Comparison of ENCODE assay signal across 8 cellular contexts in the genomic region with DNA sequence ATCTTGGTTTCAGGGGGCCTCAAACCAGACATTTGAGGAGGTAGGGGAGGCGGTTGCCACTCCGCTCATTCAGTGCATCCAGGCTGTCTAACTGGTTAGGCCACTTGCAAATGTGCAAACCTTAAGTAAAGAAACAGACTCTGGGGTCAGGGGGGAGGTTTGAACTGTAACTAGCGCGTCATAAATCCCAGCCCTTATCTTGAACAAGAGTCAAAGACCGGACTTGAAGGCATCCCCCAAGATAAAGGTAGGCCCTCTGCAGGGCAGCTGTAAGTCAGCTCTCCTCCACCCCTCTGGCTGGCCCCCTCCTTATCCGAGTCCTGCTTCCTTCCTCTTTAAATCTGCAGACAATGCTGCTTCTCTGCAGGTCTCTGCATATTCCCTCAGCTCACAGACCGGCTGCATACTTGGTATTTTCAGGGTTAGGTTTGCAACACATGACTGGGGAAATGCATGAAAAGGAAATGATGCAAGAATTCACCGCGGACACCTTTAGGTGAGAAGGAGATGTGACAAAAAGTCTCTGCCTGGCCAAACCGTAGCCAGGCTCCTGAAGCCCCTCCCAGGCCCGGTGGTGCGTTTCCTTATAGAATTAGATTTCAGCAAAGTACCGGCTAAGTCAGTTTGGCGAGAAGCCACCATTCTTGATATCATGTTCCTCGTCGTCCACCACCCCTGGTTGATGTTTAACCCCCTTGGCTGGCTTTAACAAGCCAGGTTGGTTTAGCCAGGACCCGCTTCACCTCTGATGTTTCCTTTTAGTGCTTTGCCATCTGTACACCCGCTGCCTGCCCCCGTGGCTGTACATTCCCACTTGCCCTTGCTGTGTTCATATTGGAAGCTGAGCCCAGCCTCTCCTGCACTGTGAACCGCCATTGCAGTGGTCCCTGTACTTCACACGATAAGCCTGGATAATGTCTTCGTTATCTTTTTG. TPM values are rescaled to one million over a fixed set of nuclear protein-coding genes. Genes with fewer than 3 reads are reported as not detected.
DNase-seq lines count a peak whose midpoint lies in the region; ATAC-seq and TF ChIP-seq lines count a peak whose summit lies in the region.
"Not testable (repeated sequence)": the region's sequence is repeated elsewhere in the genome, so short reads cannot be mapped to it uniquely, and the experiment has no call there.

No MANE protein-coding gene starts in this region.

- H3K23ac ChIP-seq in mesendoderm (ENCODE audit: low read length) = not testable (repeated sequence)

- H3K27ac ChIP-seq in SK-N-MC (peak overlapping the region; percentile 46), mesendoderm (ENCODE audit: low read depth, low read length) (peak overlapping the region; percentile 90)

- not testable (repeated sequence) for H3K79me2 ChIP-seq in mesendoderm (ENCODE audit: control insufficient read depth, insufficient read depth, low read length)

- H3K36me3 ChIP-seq in Caco-2 (ENCODE audit: control insufficient read depth, insufficient read depth, low read length); SK-N-MC (ENCODE audit: insufficient read depth, low read length); mesendoderm (ENCODE audit: control insufficient read depth, insufficient read depth, low read length): not testable (repeated sequence)

- peak overlapping the region; percentile 92 for H2BK15ac ChIP-seq in mesendoderm (replicated peaks; ENCODE audit: low read depth)

- H4K8ac ChIP-seq in mesendoderm (ENCODE audit: low read depth, low read length) = not testable (repeated sequence)

- H3K18ac ChIP-seq in mesendoderm (ENCODE audit: low read length) = peak overlapping the region; percentile 45

- peak overlapping the region; percentile 71 for H3K56ac ChIP-seq in mesendoderm (ENCODE audit: low read length)

- CTCF ChIA-PET in Caco-2 (lab: Charles Lee) = not testable (repeated sequence)

- peak overlapping the region; percentile 69 for H3K4me3 Mint-ChIP-seq in Caco-2 (ENCODE audit: unreplicated experiment)
- peak overlapping the region; percentile 25 for H3K4me3 Mint-ChIP-seq in activated naive CD8-positive, alpha-beta T cell treated with anti-CD3 and anti-CD28 coated beads, Interleukin-2, amount 10 ng/mL, durations not matched to agents 7 days and 5 days

- H3K9me3 ChIP-seq in Caco-2; SK-N-MC (ENCODE audit: low read depth, low read length): not testable (repeated sequence)

- not testable (repeated sequence) for H3K9ac ChIP-seq in SK-N-MC (ENCODE audit: insufficient read length)
- peak overlapping the region; percentile 46 for H3K9ac ChIP-seq in mesendoderm (ENCODE audit: low read length)

- WGBS in mesendoderm (ENCODE audit: extremely low coverage, insufficient coverage, low lambda C conversion rate) = no CpG with 5 or more reads among the region's 22 CpGs

- not testable (repeated sequence) for H2AK5ac ChIP-seq in mesendoderm (ENCODE audit: low read length)

- H3K27me3 Mint-ChIP-seq in Caco-2 (ENCODE audit: insufficient read depth, unreplicated experiment); activated naive CD8-positive, alpha-beta T cell treated with anti-CD3 and anti-CD28 coated beads, Interleukin-2, amount 10 ng/mL, durations not matched to agents 7 days and 5 days: not testable (repeated sequence)

- H3K79me1 ChIP-seq in mesendoderm (ENCODE audit: low read length) = not testable (repeated sequence)

- not testable (repeated sequence) for H3K4me2 ChIP-seq in mesendoderm (ENCODE audit: low read length)

- not testable (repeated sequence) for H3K27me3 ChIP-seq in Caco-2 (replicated peaks; ENCODE audit: control insufficient read depth, insufficient read depth, low read length); mesendoderm (ENCODE audit: insufficient read depth, low read length, poor library complexity)

- DNase-seq in Caco-2 (peak; percentile 87 to 94), Kasumi-1 (lab: John Stamatoyannopoulos, UW) (peak; percentile 42 to 49), fibroblast of villous mesenchyme (ENCODE audit: low read depth) (peak; percentile 94), mesendoderm (peak; percentile 88)
- not testable (repeated sequence) for DNase-seq in SK-N-MC (ENCODE audit: low read depth, low spot score)
- DNase-seq in activated naive CD8-positive, alpha-beta T cell treated with anti-CD3 and anti-CD28 coated beads, Interleukin-2, amount 10 ng/mL, durations not matched to agents 7 days and 5 days = peak; percentile 31
- DNase-seq in stimulated activated CD8-positive, alpha-beta memory T cell treated with anti-CD3 and anti-CD28 coated beads, Interleukin-12 subunit alpha, Interleukin-12 subunit beta, amount 100 ng/mL, for 4 hours (ENCODE audit: low read depth) = peak; percentile 6

- intact Hi-C loops in Caco-2 (cut with micrococcal nuclease; ENCODE audit: unreplicated experiment) = loop anchor here (1.0 to 5.0 kb wide), 4 partner anchors 8 to 139 kb away; partner anchors contain the start of gene ARSD

- BruUV-seq in Caco-2 (replicated peaks; lab: Mats Ljungman, UMichigan) = TSS peak; percentile 97

- H2BK120ac ChIP-seq in mesendoderm (ENCODE audit: low read depth, low read length) = peak overlapping the region; percentile 14

- H3K4me1 ChIP-seq in Caco-2 = peaks cover 24% of the 10 kb centered on the region
- not testable (repeated sequence) for H3K4me1 ChIP-seq in mesendoderm (ENCODE audit: control insufficient read depth, low read depth, low read length)

- POLR2A ChIA-PET in Caco-2 (lab: Charles Lee) = interaction anchor here (1.0 kb wide), 1 partner anchor 31 kb away, joined by 3 read pairs; the partner anchor contains the start of gene ARSD
- POLR2A ChIA-PET in activated naive CD8-positive, alpha-beta T cell treated with anti-CD3 and anti-CD28 coated beads, Interleukin-2, amount 10 ng/mL, durations not matched to agents 7 days and 5 days (lab: Charles Lee) = not testable (repeated sequence)

- ATAC-seq in GM21576 (IDR thresholded peaks at IDR 0.05; ENCODE audit: unreplicated experiment) = peak; percentile 66
- ATAC-seq in activated naive CD8-positive, alpha-beta T cell treated with anti-CD3 and anti-CD28 coated beads, Interleukin-2, amount 10 ng/mL, durations not matched to agents 7 days and 5 days (ENCODE audit: low read depth) = peak; percentile 78

- H3K4me1 Mint-ChIP-seq in Caco-2 (ENCODE audit: low read depth, unreplicated experiment) = peaks cover 12% of the 10 kb centered on the region
- H3K4me1 Mint-ChIP-seq in activated naive CD8-positive, alpha-beta T cell treated with anti-CD3 and anti-CD28 coated beads, Interleukin-2, amount 10 ng/mL, durations not matched to agents 7 days and 5 days = peaks cover 13% of the 10 kb centered on the region

- peak overlapping the region; percentile 39 for H2BK5ac ChIP-seq in mesendoderm (ENCODE audit: low read length)

- H3K9me3 Mint-ChIP-seq in Caco-2 (ENCODE audit: unreplicated experiment); activated naive CD8-positive, alpha-beta T cell treated with anti-CD3 and anti-CD28 coated beads, Interleukin-2, amount 10 ng/mL, durations not matched to agents 7 days and 5 days: not testable (repeated sequence)

- H3K4ac ChIP-seq in mesendoderm (ENCODE audit: low read depth, low read length) = peak overlapping the region; percentile 0

- peak overlapping the region; percentile 93 for H3K27ac Mint-ChIP-seq in Caco-2 (ENCODE audit: unreplicated experiment)
- H3K27ac Mint-ChIP-seq in activated naive CD8-positive, alpha-beta T cell treated with anti-CD3 and anti-CD28 coated beads, Interleukin-2, amount 10 ng/mL, durations not matched to agents 7 days and 5 days = not testable (repeated sequence)

- H3K4me3 ChIP-seq in Caco-2 (ENCODE audit: low read depth, low read length) (peak overlapping the region; percentile 28), SK-N-MC (peak overlapping the region; percentile 33; the same call in 1 of the 2 replicates)
- H3K4me3 ChIP-seq in fibroblast of villous mesenchyme (ENCODE audit: low read depth, low read length); mesendoderm (ENCODE audit: low read length): not testable (repeated sequence)

- not testable (repeated sequence) for TF ChIP-seq CTCF in Caco-2 (IDR thresholded peaks at IDR 0.05; ENCODE audit: insufficient read depth in 1 of 2, low read depth in 1 of 2, low read length in 1 of 2, severe bottlenecking in 1 of 2, unreplicated experiment in 1 of 2); fibroblast of villous mesenchyme (IDR thresholded peaks at IDR 0.05; ENCODE audit: insufficient read depth, low read depth, low read length)

- not testable (repeated sequence) for H4K5ac ChIP-seq in mesendoderm (ENCODE audit: low read length)

- H3K36me3 Mint-ChIP-seq in Caco-2 (ENCODE audit: insufficient read depth, unreplicated experiment) = peaks cover 26% of the 10 kb centered on the region
- H3K36me3 Mint-ChIP-seq in activated naive CD8-positive, alpha-beta T cell treated with anti-CD3 and anti-CD28 coated beads, Interleukin-2, amount 10 ng/mL, durations not matched to agents 7 days and 5 days = not testable (repeated sequence)

RNA-seq across cellular contexts. Expression of gene ARSD, which starts 31.2 kb away (rescaled TPM):
- total RNA-seq in Caco-2 (2022) = 5.8 TPM in 2 replicates
- 1 to 10 TPM; 3.6 to 4.2 TPM for total RNA-seq in activated naive CD8-positive, alpha-beta T cell treated with anti-CD3 and anti-CD28 coated beads, Interleukin-2, amount 10 ng/mL, durations not matched to agents 7 days and 5 days
- total RNA-seq in fibroblast of villous mesenchyme = 10.6 and 13.4 TPM in 2 replicates
- 1.4 TPM for polyA plus RNA-seq in mesendoderm (2013, experiment 1 of 2)
- polyA plus RNA-seq in mesendoderm (2013, experiment 2 of 2) = 1.3 TPM
